ENCODE assay signal across 13 cellular contexts in genomic region chr12:591571-592505, GRCh38.
DNase-seq lines count a peak whose midpoint lies in the region; ATAC-seq and TF ChIP-seq lines count a peak whose summit lies in the region.
"Had no signal": no experiment of that assay in that cellular context is flagged by ENCODE, and none has a peak within 500 bp of the region (broad histone marks: within the 10 kb centered on the region; RNA-seq: fewer than 3 reads in every experiment).

No MANE protein-coding gene starts in this region.

- no peaks in the 10 kb centered on the region for H3F3A ChIP-seq in SK-N-SH (replicated peaks; ENCODE audit: insufficient read depth)

- H3K79me2 ChIP-seq in SK-N-SH (ENCODE audit: insufficient read depth) = no peaks in the 10 kb centered on the region

- in situ Hi-C loops in brain microvascular endothelial cell (cut with HindIII; ENCODE audit: low pct_ligation_motif_present, low sequenced_read_pairs) = no loop called here

- DNase-seq in HEK293T (ENCODE audit: extremely low spot score) = peak; percentile 9
- DNase-seq in SK-N-SH = peak; percentile 89
- DNase-seq in right atrium auricular region (ENCODE audit: low spot score) = peak; percentile 79
- no peak for DNase-seq in stimulated activated naive B cell treated with anti-CD40 and anti-IgM and Interleukin-4, amounts not matched to agents 10 μg/mL and 1 μg/mL and 100 μg/mL, for 72 hours
- DNase-seq in brain microvascular endothelial cell = no peak
- no peak for DNase-seq in HK-2 (ENCODE audit: unreplicated experiment)
- DNase-seq: amniotic stem cell, foreskin melanocyte, kidney glomerular epithelial cell, NCI-H2029, T-helper 9 cell had no signal

- TF ChIP-seq EP300 in SK-N-SH (IDR thresholded peaks at IDR 0.05; ENCODE audit: borderline replicate concordance in 1 of 2, low read depth in 1 of 2, low read length in 1 of 2) = peak in 1 of 2 experiments; percentile 93; a peak in 2 of 4 replicates

- no peak for TF ChIP-seq CTCF in SK-N-SH (IDR thresholded peaks at IDR 0.05)
- no peak for TF ChIP-seq CTCF in right atrium auricular region (IDR thresholded peaks at IDR 0.05)
- TF ChIP-seq CTCF in brain microvascular endothelial cell (IDR thresholded peaks at IDR 0.05; ENCODE audit: low read depth, low read length, missing control alignments) = no peak

- H3K27me3 Mint-ChIP-seq in stimulated activated naive B cell treated with anti-CD40 and anti-IgM and Interleukin-4, amounts not matched to agents 10 μg/mL and 1 μg/mL and 100 μg/mL, for 72 hours = peaks cover 0 to 5% of the 10 kb centered on the region in 2 donors

- H3K36me3 ChIP-seq in SK-N-SH (replicated peaks in 1 of 2; ENCODE audit: control insufficient read depth in 1 of 2, insufficient read depth in 2 of 2, low read length in 1 of 2) (no peaks in the 10 kb centered on the region), right atrium auricular region (no peaks in the 10 kb centered on the region), brain microvascular endothelial cell (replicated peaks) (no peaks in the 10 kb centered on the region)

- no peak overlapping the region for H3K27ac Mint-ChIP-seq in stimulated activated naive B cell treated with anti-CD40 and anti-IgM and Interleukin-4, amounts not matched to agents 10 μg/mL and 1 μg/mL and 100 μg/mL, for 72 hours

- H3K27me3 ChIP-seq in SK-N-SH (ENCODE audit: insufficient read depth) = no peaks in the 10 kb centered on the region; the same call in 1 of the 2 replicates
- H3K27me3 ChIP-seq in right atrium auricular region = no peaks in the 10 kb centered on the region
- H3K27me3 ChIP-seq in brain microvascular endothelial cell (replicated peaks) = no peaks in the 10 kb centered on the region

- H3K9me2 ChIP-seq in SK-N-SH = no peaks in the 10 kb centered on the region

- H2AFZ ChIP-seq in SK-N-SH (ENCODE audit: low read depth) = no peak overlapping the region

- no peaks in the 10 kb centered on the region for H3K36me3 Mint-ChIP-seq in stimulated activated naive B cell treated with anti-CD40 and anti-IgM and Interleukin-4, amounts not matched to agents 10 μg/mL and 1 μg/mL and 100 μg/mL, for 72 hours

- H3K9me3 ChIP-seq in SK-N-SH (no peaks in the 10 kb centered on the region), right atrium auricular region (no peaks in the 10 kb centered on the region)

- no peaks in the 10 kb centered on the region for H3K9me3 Mint-ChIP-seq in stimulated activated naive B cell treated with anti-CD40 and anti-IgM and Interleukin-4, amounts not matched to agents 10 μg/mL and 1 μg/mL and 100 μg/mL, for 72 hours

- no peak overlapping the region for H3K9ac ChIP-seq in SK-N-SH

- H3K27ac ChIP-seq in SK-N-SH (ENCODE audit: low read depth in 2 of 2, low read length in 1 of 2) (peak overlapping the region in 1 of 2 experiments; percentile 97; a peak in 3 of 4 replicates), right atrium auricular region (peak overlapping the region; percentile 80 to 83), brain microvascular endothelial cell (no peak overlapping the region)

- peak; percentile 79 to 87 for ATAC-seq in stimulated activated naive B cell treated with anti-CD40 and anti-IgM and Interleukin-4, amounts not matched to agents 10 μg/mL and 1 μg/mL and 100 μg/mL, for 72 hours (replicated peaks)
- no peak for ATAC-seq in HG03342 (IDR thresholded peaks at IDR 0.05; ENCODE audit: unreplicated experiment)
- ATAC-seq in GM21515 (IDR thresholded peaks at IDR 0.05; ENCODE audit: unreplicated experiment) = no peak

- H3K4me3 Mint-ChIP-seq in stimulated activated naive B cell treated with anti-CD40 and anti-IgM and Interleukin-4, amounts not matched to agents 10 μg/mL and 1 μg/mL and 100 μg/mL, for 72 hours = peak overlapping the region; percentile 40 to 43

- peaks cover 22 to 35% of the 10 kb centered on the region in 2 donors for H3K4me1 Mint-ChIP-seq in stimulated activated naive B cell treated with anti-CD40 and anti-IgM and Interleukin-4, amounts not matched to agents 10 μg/mL and 1 μg/mL and 100 μg/mL, for 72 hours

- no peaks in the 10 kb centered on the region for H4K20me1 ChIP-seq in SK-N-SH (ENCODE audit: insufficient read depth)

- H3K4me3 ChIP-seq in SK-N-SH (ENCODE audit: low read depth in 2 of 2, low read length in 1 of 2) (no peak overlapping the region), right atrium auricular region (no peak overlapping the region), brain microvascular endothelial cell (ENCODE audit: low read depth, low read length) (no peak overlapping the region)

- H3K4me2 ChIP-seq in SK-N-SH = no peak overlapping the region

- H3K4me1 ChIP-seq in SK-N-SH (ENCODE audit: control insufficient read depth in 1 of 2, insufficient read depth in 2 of 2, low read depth in 1 of 2, low read length in 1 of 2) = peaks cover 0 to 26% of the 10 kb centered on the region in 2 experiments; a peak in 2 of 4 replicates
- peaks cover 0 to 24% of the 10 kb centered on the region in 2 donors for H3K4me1 ChIP-seq in right atrium auricular region

- WGBS in SK-N-SH (ENCODE audit: low lambda C conversion rate) = 72% methylated on average over 18 of the region's 22 CpGs

- peak; percentile 39 for TF ChIP-seq RAD21 in SK-N-SH (IDR thresholded peaks at IDR 0.05; ENCODE audit: low read length)

- POLR2A ChIA-PET in HEK293T (lab: Yijun Ruan, JAX) (no interaction called here), SK-N-SH (lab: Yijun Ruan, JAX) (interaction anchor here (1.0 to 1.5 kb wide), 3 partner anchors 14 to 160 kb away, joined by 3 to 16 read pairs (median 8); no protein-coding TSS in a partner anchor)

- CTCF ChIA-PET in HEK293T (lab: Yijun Ruan, JAX) = interaction anchor here (1.0 to 2.0 kb wide), 2 partner anchors 8 to 16 kb away, joined by 4 to 6 read pairs; no protein-coding TSS in a partner anchor
- CTCF ChIA-PET in SK-N-SH (lab: Yijun Ruan, JAX) = interaction anchor here (0.8 to 4.9 kb wide), 15 partner anchors 12 to 1001 kb away, joined by 3 to 40 read pairs (median 4); partner anchors contain the start of genes RAD52 and WNK1

TF ChIP-seq in HEK293T, 16 proteins besides CTCF, POLR2A, EP300 and RAD21:
- TF ChIP-seq CTBP1 (IDR thresholded peaks at IDR 0.05; ENCODE audit: borderline replicate concordance) (no peak), SP1 (IDR thresholded peaks at IDR 0.05) (no peak), SUZ12 (IDR thresholded peaks at IDR 0.05) (no peak), FOXM1 (IDR thresholded peaks at IDR 0.05; ENCODE audit: borderline replicate concordance) (no peak), FOXA1 (IDR thresholded peaks at IDR 0.05) (no peak), BHLHE40 (IDR thresholded peaks at IDR 0.05; ENCODE audit: borderline replicate concordance) (no peak), HDGF (IDR thresholded peaks at IDR 0.05; ENCODE audit: borderline replicate concordance) (no peak), ARNT (IDR thresholded peaks at IDR 0.05) (no peak)

TF ChIP-seq in SK-N-SH, 30 proteins besides CTCF, POLR2A, EP300 and RAD21:
- TF ChIP-seq GATA2 (CRISPR knock-in tag; IDR thresholded peaks at IDR 0.05) (peak; percentile 96), MEF2A (IDR thresholded peaks at IDR 0.05; ENCODE audit: borderline replicate concordance, low read depth) (no peak), TAF1 (IDR thresholded peaks at IDR 0.05; ENCODE audit: borderline replicate concordance, low read depth, low read length) (no peak), POLR2AphosphoS5 (IDR thresholded peaks at IDR 0.05; ENCODE audit: low read depth, low read length) (0 out of 2 replicates have a peak, but pooled peaks have one; percentile 42), USF2 (IDR thresholded peaks at IDR 0.05; ENCODE audit: borderline replicate concordance, low read depth, low read length) (no peak), PBX3 (IDR thresholded peaks at IDR 0.05) (no peak), NFIC (IDR thresholded peaks at IDR 0.05; ENCODE audit: borderline replicate concordance) (no peak), TCF12 (IDR thresholded peaks at IDR 0.05) (peak; percentile 26; the same call in 1 of the 2 replicates), FOXJ3 (CRISPR knock-in tag; IDR thresholded peaks at IDR 0.05) (peak; percentile 97), CHD2 (IDR thresholded peaks at IDR 0.05; ENCODE audit: low read length, partially characterized antibody) (peak; percentile 70), SMC3 (IDR thresholded peaks at IDR 0.05; ENCODE audit: low read depth, low read length) (peak; percentile 16; the same call in 1 of the 2 replicates), MXI1 (IDR thresholded peaks at IDR 0.05; ENCODE audit: low read depth, low read length) (peak; percentile 61; the same call in 1 of the 2 replicates), SIN3A (IDR thresholded peaks at IDR 0.05; ENCODE audit: borderline replicate concordance, low read depth, low read length) (no peak), RCOR1 (IDR thresholded peaks at IDR 0.05; ENCODE audit: low read length) (peak; percentile 64; the same call in 1 of the 2 replicates)

Comparison
In these comparisons a context has a peak if more than half of its experiments do, and no peak if none do; other contexts are left out.
1. DNase-seq: peak in HEK293T (single experiment), SK-N-SH (single experiment) and right atrium auricular region (single experiment); none in stimulated activated naive B cell treated with anti-CD40 and anti-IgM and Interleukin-4, amounts not matched to agents 10 μg/mL and 1 μg/mL and 100 μg/mL, for 72 hours (single experiment), brain microvascular endothelial cell (single experiment) and HK-2 (single experiment).
2. ATAC-seq: peak in stimulated activated naive B cell treated with anti-CD40 and anti-IgM and Interleukin-4, amounts not matched to agents 10 μg/mL and 1 μg/mL and 100 μg/mL, for 72 hours (2 of 2); none in HG03342 (single experiment) and GM21515 (single experiment).